Comparison of ENCODE assay signal across 28 cellular contexts in genomic region chr20:13364278-13365170, GRCh38.
"Had no signal": no experiment of that assay in that cellular context is flagged by ENCODE, and none has a peak within 500 bp of the region (broad histone marks: within the 10 kb centered on the region; RNA-seq: fewer than 3 reads in every experiment).

No MANE protein-coding gene starts in this region.

- H3K4me1 Mint-ChIP-seq: mesothelial cell of epicardium; naive B cell; natural killer cell; stimulated activated naive B cell treated with anti-CD40 and anti-IgM and Interleukin-4, amounts not matched to agents 10 μg/mL and 1 μg/mL and 100 μg/mL, for 72 hours had no signal

- H3K9me3 ChIP-seq: lower lobe of right lung, ovary, right atrium auricular region, testis, thyroid gland, transverse colon, upper lobe of left lung had no signal

- H3K36me3 ChIP-seq: lower lobe of right lung, ovary, right atrium auricular region, stomach, thyroid gland, transverse colon, upper lobe of left lung, vagina had no signal

- H3K4me3 ChIP-seq: lower lobe of right lung, ovary, right atrium auricular region, skin epidermis, stomach, testis, thyroid gland, transverse colon, upper lobe of left lung, vagina had no signal

- H3K27ac Mint-ChIP-seq: mesothelial cell of epicardium; naive B cell; natural killer cell; progenitor cell of endocrine pancreas; stimulated activated naive B cell treated with anti-CD40 and anti-IgM and Interleukin-4, amounts not matched to agents 10 μg/mL and 1 μg/mL and 100 μg/mL, for 72 hours had no signal

- H3K27me3 Mint-ChIP-seq: naive B cell; stimulated activated naive B cell treated with anti-CD40 and anti-IgM and Interleukin-4, amounts not matched to agents 10 μg/mL and 1 μg/mL and 100 μg/mL, for 72 hours had no signal

- H3K36me3 Mint-ChIP-seq: mesothelial cell of epicardium; naive B cell; natural killer cell; stimulated activated naive B cell treated with anti-CD40 and anti-IgM and Interleukin-4, amounts not matched to agents 10 μg/mL and 1 μg/mL and 100 μg/mL, for 72 hours had no signal

- FAIRE-seq: keratinocyte had no signal

- DNase-seq: hippocampal formation; kidney glomerular epithelial cell; left cardiac atrium; lower lobe of right lung; mammary epithelial cell; mesendoderm; naive B cell; natural killer cell; ovary; stimulated activated CD4-positive, alpha-beta T cell treated with anti-CD3 and anti-CD28 coated beads, Interleukin-12 subunit alpha, Interleukin-12 subunit beta, amount 100 ng/mL, for 4 hours; stimulated activated CD4-positive, alpha-beta T cell treated with anti-CD3 and anti-CD28 coated beads, Interleukin-15, amount 100 ng/mL, for 24 hours; stimulated activated CD4-positive, alpha-beta T cell treated with anti-CD3 and anti-CD28 coated beads, Interleukin-2, amount 100 ng/mL, for 24 hours; stimulated activated CD4-positive, alpha-beta T cell treated with anti-CD3 and anti-CD28 coated beads, Interleukin-4, amount 100 ng/mL, for 1 hour; stimulated activated naive B cell treated with anti-CD40 and anti-IgM and Interleukin-4, amounts not matched to agents 10 μg/mL and 1 μg/mL and 100 μg/mL, for 72 hours; stimulated activated naive CD8-positive, alpha-beta T cell treated with anti-CD3 and anti-CD28 coated beads, Interleukin-15, Interleukin-2, amounts not matched to agents 100 U/mL and 50 U/mL, for 24 hours; stomach; testis; thyroid gland; transverse colon; upper lobe of left lung had no signal

- H3K4me3 Mint-ChIP-seq: mesothelial cell of epicardium; naive B cell; natural killer cell; stimulated activated naive B cell treated with anti-CD40 and anti-IgM and Interleukin-4, amounts not matched to agents 10 μg/mL and 1 μg/mL and 100 μg/mL, for 72 hours had no signal

- ATAC-seq: left cardiac atrium; left lobe of liver; lower lobe of right lung; natural killer cell; sciatic nerve; stimulated activated naive CD8-positive, alpha-beta T cell treated with anti-CD3 and anti-CD28 coated beads, Interleukin-15, Interleukin-2, amounts not matched to agents 100 U/mL and 50 U/mL, for 24 hours had no signal

- H3K27me3 ChIP-seq: ovary, right atrium auricular region, stomach, testis, thyroid gland, transverse colon, upper lobe of left lung, vagina had no signal

- H3K4me1 ChIP-seq: lower lobe of right lung, right atrium auricular region, stomach, testis, thyroid gland, transverse colon, upper lobe of left lung, vagina had no signal
